ENCODE assay signal across 2 cellular contexts in genomic region chr12:113867258-113867657, GRCh38.
TF ChIP-seq lines count a peak whose summit lies in the region.

No MANE protein-coding gene starts in this region.

TF ChIP-seq in HEK293T, 16 proteins besides CTCF, POLR2A, EP300 and RAD21 (continued from another document):
- TF ChIP-seq PKNOX1 (IDR thresholded peaks at IDR 0.05), result no peak

TF ChIP-seq in WTC11, 78 proteins besides CTCF, POLR2A, EP300 and RAD21 (continued from another document):
- no peak for TF ChIP-seq GABPB1 (CRISPR knock-in tag; IDR thresholded peaks at IDR 0.05)
- no peak for TF ChIP-seq ZNF263 (CRISPR knock-in tag; IDR thresholded peaks at IDR 0.05; ENCODE audit: low read depth)
- TF ChIP-seq AFF4 (CRISPR knock-in tag; IDR thresholded peaks at IDR 0.05; ENCODE audit: borderline replicate concordance), result no peak
- no peak for TF ChIP-seq GRHL2 (CRISPR knock-in tag; IDR thresholded peaks at IDR 0.05; ENCODE audit: insufficient replicate concordance, severe bottlenecking)
- no peak for TF ChIP-seq ZSCAN18 (CRISPR knock-in tag; IDR thresholded peaks at IDR 0.05)
- TF ChIP-seq ZNF416 (CRISPR knock-in tag; IDR thresholded peaks at IDR 0.05), result no peak
- TF ChIP-seq ZNF532 (CRISPR knock-in tag; IDR thresholded peaks at IDR 0.05; ENCODE audit: borderline replicate concordance), result no peak
- no peak for TF ChIP-seq FOXK1 (CRISPR knock-in tag; IDR thresholded peaks at IDR 0.05)
- no peak for TF ChIP-seq OVOL2 (CRISPR knock-in tag; IDR thresholded peaks at IDR 0.05; ENCODE audit: borderline replicate concordance)
- no peak for TF ChIP-seq TCF7 (CRISPR knock-in tag; IDR thresholded peaks at IDR 0.05; ENCODE audit: low read depth)
- TF ChIP-seq ETV6 (CRISPR knock-in tag; IDR thresholded peaks at IDR 0.05), result no peak
- TF ChIP-seq CDX4 (CRISPR knock-in tag; IDR thresholded peaks at IDR 0.05; ENCODE audit: borderline replicate concordance), result no peak
- TF ChIP-seq NR2C2 (CRISPR knock-in tag; IDR thresholded peaks at IDR 0.05), result no peak
- no peak for TF ChIP-seq ESRRA (CRISPR knock-in tag; IDR thresholded peaks at IDR 0.05; ENCODE audit: borderline replicate concordance)
- TF ChIP-seq ATF1 (CRISPR knock-in tag; IDR thresholded peaks at IDR 0.05), result no peak
